In the genomic region with DNA sequence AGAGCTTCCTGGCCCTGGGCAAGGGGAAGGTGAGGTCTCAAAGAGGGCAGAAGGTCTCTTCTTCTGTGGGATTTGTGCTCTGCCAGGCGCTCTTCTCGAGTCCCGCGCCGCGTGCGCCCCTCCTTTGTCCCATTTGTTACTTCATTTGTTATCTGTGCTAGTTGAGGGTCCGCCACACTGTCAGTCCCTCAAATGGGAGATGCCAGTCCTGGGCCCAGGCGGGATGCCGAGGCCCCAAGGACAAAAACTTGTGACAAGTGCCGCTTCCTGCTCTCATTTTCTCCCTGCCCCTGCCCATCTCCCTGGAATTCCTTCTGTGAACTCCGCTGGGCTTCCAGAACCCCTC, we compare ENCODE assay signal across 18 cellular contexts. TPM values are rescaled to one million over a fixed set of nuclear protein-coding genes. Genes with fewer than 3 reads are reported as not detected.
DNase-seq lines count a peak whose midpoint lies in the region; ATAC-seq, FAIRE-seq and TF ChIP-seq lines count a peak whose summit lies in the region.
"Had no signal": no experiment of that assay in that cellular context is flagged by ENCODE, and none has a peak within 500 bp of the region (broad histone marks: within the 10 kb centered on the region; RNA-seq: fewer than 3 reads in every experiment).

No MANE protein-coding gene starts in this region.

- no peak for TF ChIP-seq POLR2A in A549 (IDR thresholded peaks at IDR 0.05; ENCODE audit: low read length)

- no peak overlapping the region for H3K27ac ChIP-seq in A549
- no peak overlapping the region for H3K27ac ChIP-seq in HUES48 (ENCODE audit: low read depth, low read length)
- H3K27ac ChIP-seq in colonic mucosa: no peak overlapping the region
- no peak overlapping the region for H3K27ac ChIP-seq in RWPE1
- H3K27ac ChIP-seq: gastroesophageal sphincter, HL-60, left lung, Peyer's patch had no signal

- CTCF ChIA-PET in A549 (lab: Yijun Ruan, JAX): interaction anchor here (1.8 to 6.2 kb wide), 2 partner anchors 15 to 320 kb away, joined by 6 to 39 read pairs; no protein-coding TSS in a partner anchor
- CTCF ChIA-PET in RWPE1 (lab: Yijun Ruan, JAX): no interaction called here

- TF ChIP-seq RAD21 in A549 (conservative IDR thresholded peaks at IDR 0.05 in 1 of 2, IDR thresholded peaks at IDR 0.05 in 1 of 2): no peak

- H3K36me3 ChIP-seq in HUES48 (ENCODE audit: control insufficient read depth, insufficient read depth, low read length): no peaks in the 10 kb centered on the region
- no peaks in the 10 kb centered on the region for H3K36me3 ChIP-seq in colonic mucosa
- H3K36me3 ChIP-seq: gastroesophageal sphincter, left lung, Peyer's patch had no signal

- no peak for TF ChIP-seq EP300 in A549 (IDR thresholded peaks at IDR 0.05)

- H3K9me3 ChIP-seq in A549 (no peaks in the 10 kb centered on the region), HUES48 (ENCODE audit: control insufficient read depth, insufficient read depth, low read length) (no peaks in the 10 kb centered on the region), colonic mucosa (no peaks in the 10 kb centered on the region)
- H3K9me3 ChIP-seq: gastroesophageal sphincter, left lung, Peyer's patch had no signal

- peaks cover 17% of the 10 kb centered on the region for H3K4me1 Mint-ChIP-seq in mesothelial cell of epicardium

- intact Hi-C loops in colonic mucosa (cut with DNase I): loop anchor here (10.0 kb wide), 1 partner anchor 320 kb away; no protein-coding TSS in a partner anchor

- H3K4me1 ChIP-seq in A549 (peaks cover 9% of the 10 kb centered on the region; the same call in 1 of the 3 replicates), HUES48 (ENCODE audit: control insufficient read depth, insufficient read depth, low read length) (peaks cover 13% of the 10 kb centered on the region), colonic mucosa (no peaks in the 10 kb centered on the region)

- no peak for TF ChIP-seq CTCF in A549 (IDR thresholded peaks at IDR 0.05)
- TF ChIP-seq CTCF in colonic mucosa (IDR thresholded peaks at IDR 0.05): no peak
- no peak for TF ChIP-seq CTCF in mesothelial cell of epicardium (IDR thresholded peaks at IDR 0.05; ENCODE audit: unreplicated experiment)
- TF ChIP-seq CTCF in RWPE1 (conservative IDR thresholded peaks at IDR 0.05; ENCODE audit: low read depth): no peak

- peak overlapping the region; percentile 93 for H3K4me3 Mint-ChIP-seq in mesothelial cell of epicardium
- H3K4me3 Mint-ChIP-seq: activated CD4-positive, alpha-beta T cell treated with anti-CD3 and anti-CD28 coated beads for 36 hours; activated naive CD4-positive, alpha-beta T cell treated with anti-CD3 and anti-CD28 coated beads, Interleukin-2, amount 10 ng/mL, durations not matched to agents 7 days and 5 days; natural killer cell had no signal

- H3K4me3 ChIP-seq in A549 (no peak overlapping the region), HUES48 (ENCODE audit: low read depth, low read length) (peak overlapping the region; percentile 73), colonic mucosa (peak overlapping the region; percentile 20)

- POLR2A ChIA-PET in A549 (lab: Yijun Ruan, JAX) (no interaction called here), RWPE1 (lab: Yijun Ruan, JAX; ENCODE audit: low non-redundant PET) (no interaction called here)

- H3K36me3 Mint-ChIP-seq in mesothelial cell of epicardium: peaks cover 3% of the 10 kb centered on the region
- H3K36me3 Mint-ChIP-seq: activated naive CD4-positive, alpha-beta T cell treated with anti-CD3 and anti-CD28 coated beads, Interleukin-2, amount 10 ng/mL, durations not matched to agents 7 days and 5 days; natural killer cell had no signal

- peaks cover 93% of the 10 kb centered on the region for H3K27me3 Mint-ChIP-seq in mesothelial cell of epicardium (ENCODE audit: low read depth)

- WGBS in A549 (ENCODE audit: missing lambda C conversion rate): 87% methylated on average over 12 of the region's 12 CpGs

- H3K9ac ChIP-seq in HUES48 (ENCODE audit: low read depth, low read length) (no peak overlapping the region), colonic mucosa (ENCODE audit: low read depth in 2 of 2, low read length in 2 of 2) (no peak overlapping the region)

- no peak for ATAC-seq in A549
- ATAC-seq in GM18909 (IDR thresholded peaks at IDR 0.05; ENCODE audit: poor library complexity, unreplicated experiment): no peak
- ATAC-seq in HG02759 (IDR thresholded peaks at IDR 0.05; ENCODE audit: unreplicated experiment): no peak
- ATAC-seq: activated CD4-positive, alpha-beta T cell treated with anti-CD3 and anti-CD28 coated beads for 36 hours; gastroesophageal sphincter; natural killer cell had no signal

- no peak for FAIRE-seq in A549 (lab: Jason Lieb, UNC)

- peak overlapping the region; percentile 98; the same call in 1 of the 3 replicates for H3K4me2 ChIP-seq in A549

- peaks cover 5% of the 10 kb centered on the region for H3K9me3 Mint-ChIP-seq in mesothelial cell of epicardium
- H3K9me3 Mint-ChIP-seq: activated naive CD4-positive, alpha-beta T cell treated with anti-CD3 and anti-CD28 coated beads, Interleukin-2, amount 10 ng/mL, durations not matched to agents 7 days and 5 days; natural killer cell had no signal

- H3K27me3 ChIP-seq in HUES48 (ENCODE audit: control insufficient read depth, insufficient read depth, low read length): peaks cover 54% of the 10 kb centered on the region
- H3K27me3 ChIP-seq in colonic mucosa: peaks cover 56% of the 10 kb centered on the region

- H3K27ac Mint-ChIP-seq in mesothelial cell of epicardium: no peak overlapping the region
- H3K27ac Mint-ChIP-seq: activated CD4-positive, alpha-beta T cell treated with anti-CD3 and anti-CD28 coated beads for 36 hours; activated naive CD4-positive, alpha-beta T cell treated with anti-CD3 and anti-CD28 coated beads, Interleukin-2, amount 10 ng/mL, durations not matched to agents 7 days and 5 days; natural killer cell had no signal

- no peak for DNase-seq in A549 (ENCODE audit: low read depth in 1 of 2, low spot score in 1 of 2)
- DNase-seq in colonic mucosa: no peak
- DNase-seq in mesothelial cell of epicardium (ENCODE audit: low spot score in 2 of 2, unreplicated experiment in 2 of 2): no peak
- DNase-seq in RWPE1 (ENCODE audit: low spot score): no peak
- DNase-seq in DMS 273 treated with DMSO at 0.1 percent for 48 hours (lab: John Stamatoyannopoulos, UW): no peak
- DNase-seq: activated CD4-positive, alpha-beta T cell treated with anti-CD3 and anti-CD28 coated beads for 36 hours; activated naive CD4-positive, alpha-beta T cell treated with anti-CD3 and anti-CD28 coated beads, Interleukin-2, amount 10 ng/mL, durations not matched to agents 7 days and 5 days; caudate nucleus; left lung; natural killer cell; NCI-H187; Peyer's patch; T-helper 1 cell had no signal

TF ChIP-seq in A549, 52 proteins besides CTCF, POLR2A, EP300 and RAD21 (continues in another document):
- TF ChIP-seq NR3C1 (IDR thresholded peaks at IDR 0.05) (no peak), RCOR1 (IDR thresholded peaks at IDR 0.05; ENCODE audit: low read depth, low read length) (no peak), EHMT2 (IDR thresholded peaks at IDR 0.05; ENCODE audit: low read depth) (no peak), CBX8 (IDR thresholded peaks at IDR 0.05) (no peak), RFX5 (IDR thresholded peaks at IDR 0.05) (no peak), POLR2AphosphoS2 (conservative IDR thresholded peaks at IDR 0.05; ENCODE audit: low read length) (no peak), JUNB (IDR thresholded peaks at IDR 0.05) (no peak), KDM1A (IDR thresholded peaks at IDR 0.05; ENCODE audit: low read depth) (no peak), ZNF302 (CRISPR knock-in tag; IDR thresholded peaks at IDR 0.05) (no peak), ZSCAN20 (CRISPR knock-in tag; IDR thresholded peaks at IDR 0.05) (no peak)
- TF ChIP-seq, protein P1, sequence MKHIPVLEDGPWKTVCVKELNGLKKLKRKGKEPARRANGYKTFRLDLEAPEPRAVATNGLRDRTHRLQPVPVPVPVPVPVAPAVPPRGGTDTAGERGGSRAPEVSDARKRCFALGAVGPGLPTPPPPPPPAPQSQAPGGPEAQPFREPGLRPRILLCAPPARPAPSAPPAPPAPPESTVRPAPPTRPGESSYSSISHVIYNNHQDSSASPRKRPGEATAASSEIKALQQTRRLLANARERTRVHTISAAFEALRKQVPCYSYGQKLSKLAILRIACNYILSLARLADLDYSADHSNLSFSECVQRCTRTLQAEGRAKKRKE (CRISPR knock-in tag; IDR thresholded peaks at IDR 0.05; ENCODE audit: low read depth): no peak
- TF ChIP-seq, protein P2, sequence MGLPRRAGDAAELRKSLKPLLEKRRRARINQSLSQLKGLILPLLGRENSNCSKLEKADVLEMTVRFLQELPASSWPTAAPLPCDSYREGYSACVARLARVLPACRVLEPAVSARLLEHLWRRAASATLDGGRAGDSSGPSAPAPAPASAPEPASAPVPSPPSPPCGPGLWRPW (IDR thresholded peaks at IDR 0.05): no peak
- TF ChIP-seq, protein P3, sequence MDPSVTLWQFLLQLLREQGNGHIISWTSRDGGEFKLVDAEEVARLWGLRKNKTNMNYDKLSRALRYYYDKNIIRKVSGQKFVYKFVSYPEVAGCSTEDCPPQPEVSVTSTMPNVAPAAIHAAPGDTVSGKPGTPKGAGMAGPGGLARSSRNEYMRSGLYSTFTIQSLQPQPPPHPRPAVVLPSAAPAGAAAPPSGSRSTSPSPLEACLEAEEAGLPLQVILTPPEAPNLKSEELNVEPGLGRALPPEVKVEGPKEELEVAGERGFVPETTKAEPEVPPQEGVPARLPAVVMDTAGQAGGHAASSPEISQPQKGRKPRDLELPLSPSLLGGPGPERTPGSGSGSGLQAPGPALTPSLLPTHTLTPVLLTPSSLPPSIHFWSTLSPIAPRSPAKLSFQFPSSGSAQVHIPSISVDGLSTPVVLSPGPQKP (IDR thresholded peaks at IDR 0.05; ENCODE audit: low read depth, low read length): no peak

RNA-seq across cellular contexts. Expression of a gene that starts 1.5 kb away (rescaled TPM):
- 0.22 and 0.32 TPM in 2 replicates for polyA plus RNA-seq in A549 (2011; rRNA removed)
- polyA plus RNA-seq in A549 (2012; cell fraction: cytosol; rRNA removed): 0.44 and 0.53 TPM in 2 replicates
- 0.18 and 0.28 TPM in 2 replicates for polyA plus RNA-seq in A549 (2012; cell fraction: nucleus; rRNA removed)
- polyA plus RNA-seq in A549 (2017; fragmentation: RNase III; extraction: RNeasy Plus Mini Kit Qiagen cat#74134 plus additional on column Dnase treatment): 0.41 to 1.0 TPM (median 0.62 TPM) in 3 replicates
- polyA minus RNA-seq in A549 (2011; rRNA and poly(A)+ RNA removed): 0.24 TPM in 1 of 2 replicates, not detected in the other
- under 1 TPM; 0.25 to 0.42 TPM for total RNA-seq in colonic mucosa
- 10.8 to 12.1 TPM (median 11.6 TPM) in 3 replicates for total RNA-seq in mesothelial cell of epicardium
- total RNA-seq: activated CD4-positive, alpha-beta T cell treated with anti-CD3 and anti-CD28 coated beads for 36 hours; gastroesophageal sphincter; natural killer cell; Peyer's patch had no signal
